ENCODE assay signal across 12 cellular contexts in the genomic region with DNA sequence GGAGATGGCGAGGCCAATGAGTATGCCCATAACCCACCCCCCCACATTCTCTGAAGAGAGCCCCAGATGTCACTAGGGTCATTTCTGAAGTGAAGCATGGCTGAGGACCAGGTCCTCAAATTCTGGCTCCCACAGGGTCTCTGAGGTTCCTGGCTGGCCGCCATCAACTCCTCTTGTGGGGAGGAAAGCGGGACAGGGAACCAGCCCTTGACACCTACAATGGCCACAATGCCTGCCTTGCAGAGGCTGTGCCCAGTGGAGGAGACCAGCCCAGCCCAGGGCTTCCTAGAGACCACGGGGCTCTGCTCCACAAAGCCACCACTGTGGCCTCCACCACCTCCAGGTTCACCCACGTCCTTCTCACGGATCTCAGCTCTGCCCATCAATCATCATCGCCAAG.
"Had no signal": no experiment of that assay in that cellular context is flagged by ENCODE, and none has a peak within 500 bp of the region (broad histone marks: within the 10 kb centered on the region; RNA-seq: fewer than 3 reads in every experiment).

No MANE protein-coding gene starts in this region.

- H3K9me3 ChIP-seq: colonic mucosa, lower lobe of right lung, upper lobe of right lung had no signal

- DNase-seq: activated CD4-positive, alpha-beta memory T cell treated with anti-CD3 and anti-CD28 coated beads for 36 hours; activated gamma-delta T cell; activated T-cell treated with anti-CD3 and anti-CD28 coated beads, Interleukin-2, amount 50 U/mL, for 4 hours; colonic mucosa; effector memory CD4-positive, alpha-beta T cell; lower lobe of right lung; naive B cell; T-cell; T1000; upper lobe of right lung had no signal

- H3K4me3 ChIP-seq: colonic mucosa, lower lobe of right lung, upper lobe of right lung had no signal

- ATAC-seq: activated T-cell treated with anti-CD3 and anti-CD28 coated beads, Interleukin-2, amount 50 U/mL, for 4 hours; lower lobe of right lung; right cardiac atrium; stimulated activated effector memory CD8-positive, alpha-beta T cell treated with anti-CD3 and anti-CD28 coated beads, Interleukin-12 subunit alpha, Interleukin-12 subunit beta, amount 100 ng/mL, for 72 hours; T-cell; upper lobe of right lung had no signal

- H3K27me3 ChIP-seq: colonic mucosa, upper lobe of right lung had no signal

- H3K36me3 ChIP-seq: colonic mucosa, lower lobe of right lung, upper lobe of right lung had no signal

- H3K27ac ChIP-seq: colonic mucosa, lower lobe of right lung, upper lobe of right lung had no signal

- H3K4me1 ChIP-seq: colonic mucosa, lower lobe of right lung, upper lobe of right lung had no signal
